In genomic region chr12:15356831-15357456, GRCh38 we compare ENCODE assay signal across 20 cellular contexts.
DNase-seq lines count a peak whose midpoint lies in the region; ATAC-seq and FAIRE-seq lines count a peak whose summit lies in the region.
"Had no signal": no experiment of that assay in that cellular context is flagged by ENCODE, and none has a peak within 500 bp of the region (broad histone marks: within the 10 kb centered on the region; RNA-seq: fewer than 3 reads in every experiment).

No MANE protein-coding gene starts in this region.

- peak; percentile 70 for DNase-seq in NCI-H187 treated with DMSO at 0.1 percent for 48 hours (lab: John Stamatoyannopoulos, UW)
- DNase-seq in NCI-H774 (lab: John Stamatoyannopoulos, UW), result peak; percentile 90
- no peak for DNase-seq in urothelium cell line (ENCODE audit: low spot score)
- DNase-seq in DMS 273 (lab: John Stamatoyannopoulos, UW; ENCODE audit: unreplicated experiment), result no peak
- DNase-seq: activated CD4-positive, alpha-beta T cell treated with anti-CD3 and anti-CD28 coated beads, Interleukin-2, amount 10 ng/mL, durations not matched to agents 7 days and 5 days; activated CD8-positive, alpha-beta memory T cell treated with anti-CD3 and anti-CD28 coated beads, Interleukin-2, amount 50 U/mL, for 48 hours; activated effector memory CD4-positive, alpha-beta T cell treated with Interleukin-2 at 50 U/mL for 16 hours; adrenal gland; AML-193; Calu3; islet precursor cell; NCI-H446 treated with DMSO at 0.1 percent for 48 hours; pancreas; stimulated activated naive CD8-positive, alpha-beta T cell treated with anti-CD3 and anti-CD28 coated beads, Interleukin-15, Interleukin-2, amounts not matched to agents 100 U/mL and 50 U/mL, for 24 hours; T-cell had no signal

- peak; percentile 68 for ATAC-seq in HG03354 (IDR thresholded peaks at IDR 0.05; ENCODE audit: poor library complexity, severe bottlenecking, unreplicated experiment)
- ATAC-seq in HG03460 (IDR thresholded peaks at IDR 0.05; ENCODE audit: unreplicated experiment), result no peak
- no peak for ATAC-seq in HG03342 (IDR thresholded peaks at IDR 0.05; ENCODE audit: unreplicated experiment)
- ATAC-seq: pancreas; sciatic nerve; stimulated activated naive CD8-positive, alpha-beta T cell treated with anti-CD3 and anti-CD28 coated beads, Interleukin-15, Interleukin-2, amounts not matched to agents 100 U/mL and 50 U/mL, for 24 hours; T-cell had no signal

- peak; percentile 65 for FAIRE-seq in urothelium cell line (lab: Jason Lieb, UNC)
- FAIRE-seq: H54, pancreas had no signal

Comparison
In these comparisons a context has a peak if more than half of its experiments do, and no peak if none do; other contexts are left out.
1. DNase-seq: peak in NCI-H187 treated with DMSO at 0.1 percent for 48 hours (single experiment) and NCI-H774 (single experiment); none in urothelium cell line (single experiment) and DMS 273 (single experiment).